In genomic region chrX:150688911-150689451, GRCh38 we compare ENCODE assay signal across 9 cellular contexts. TPM values are rescaled to one million over a fixed set of nuclear protein-coding genes. Genes with fewer than 3 reads are reported as not detected.
DNase-seq lines count a peak whose midpoint lies in the region; ATAC-seq, FAIRE-seq and TF ChIP-seq lines count a peak whose summit lies in the region.
"Had no signal": no experiment of that assay in that cellular context is flagged by ENCODE, and none has a peak within 500 bp of the region (broad histone marks: within the 10 kb centered on the region; RNA-seq: fewer than 3 reads in every experiment).

No MANE protein-coding gene starts in this region.

- H3K27ac Mint-ChIP-seq in stimulated activated memory B cell treated with anti-CD40 and anti-IgM and Interleukin-4, amounts not matched to agents 10 μg/mL and 1 μg/mL and 100 μg/mL, for 72 hours, result peak overlapping the region; percentile 32

- H3K36me3 Mint-ChIP-seq in stimulated activated memory B cell treated with anti-CD40 and anti-IgM and Interleukin-4, amounts not matched to agents 10 μg/mL and 1 μg/mL and 100 μg/mL, for 72 hours, result no peaks in the 10 kb centered on the region
- H3K36me3 Mint-ChIP-seq: naive B cell had no signal

- no peak for FAIRE-seq in kidney (lab: Jason Lieb, UNC)

- H3K36me3 ChIP-seq in kidney (ENCODE audit: control insufficient read depth in 1 of 2, insufficient read depth in 2 of 2, low read length in 2 of 2), result no peaks in the 10 kb centered on the region

- H3K4me3 ChIP-seq in kidney (ENCODE audit: low read length in 2 of 2), result no peak overlapping the region

- H3K9ac ChIP-seq in kidney (ENCODE audit: low read length in 2 of 2), result no peak overlapping the region

- no peaks in the 10 kb centered on the region for H3K27me3 Mint-ChIP-seq in stimulated activated memory B cell treated with anti-CD40 and anti-IgM and Interleukin-4, amounts not matched to agents 10 μg/mL and 1 μg/mL and 100 μg/mL, for 72 hours
- H3K27me3 Mint-ChIP-seq: naive B cell had no signal

- no peak overlapping the region for H3K27ac ChIP-seq in kidney (ENCODE audit: low read depth in 2 of 2, low read length in 2 of 2)

- H3K9me3 ChIP-seq in kidney (ENCODE audit: control insufficient read depth in 1 of 2, low read length in 2 of 2), result no peaks in the 10 kb centered on the region

- ATAC-seq in esophagus mucosa, result peak; percentile 21
- no peak for ATAC-seq in stimulated activated memory B cell treated with anti-CD40 and anti-IgM and Interleukin-4, amounts not matched to agents 10 μg/mL and 1 μg/mL and 100 μg/mL, for 72 hours
- ATAC-seq: activated T-cell treated with anti-CD3 and anti-CD28 coated beads, Interleukin-2, amount 50 U/mL, for 4 hours had no signal

- DNase-seq in H4 (ENCODE audit: low spot score), result peak; percentile 91
- DNase-seq in RPMI7951 (ENCODE audit: low read depth), result peak; percentile 88
- DNase-seq in effector CD8-positive, alpha-beta T cell (lab: John Stamatoyannopoulos, UW), result no peak
- DNase-seq in kidney, result no peak
- no peak for DNase-seq in NCI-H1436 (lab: John Stamatoyannopoulos, UW)
- DNase-seq: activated T-cell treated with anti-CD3 and anti-CD28 coated beads, Interleukin-2, amount 50 U/mL, for 4 hours; naive B cell had no signal

- no peaks in the 10 kb centered on the region for H3K9me3 Mint-ChIP-seq in stimulated activated memory B cell treated with anti-CD40 and anti-IgM and Interleukin-4, amounts not matched to agents 10 μg/mL and 1 μg/mL and 100 μg/mL, for 72 hours
- H3K9me3 Mint-ChIP-seq: activated T-cell treated with anti-CD3 and anti-CD28 coated beads, Interleukin-2, amount 50 U/mL, for 4 hours had no signal

- no peak for TF ChIP-seq CTCF in kidney (IDR thresholded peaks at IDR 0.05; ENCODE audit: borderline replicate concordance, extremely low read depth, insufficient read depth)

- H3K4me1 ChIP-seq in kidney (ENCODE audit: control insufficient read depth in 1 of 2, insufficient read depth in 1 of 2, low read depth in 1 of 2, low read length in 2 of 2), result peaks cover 0 to 2% of the 10 kb centered on the region in 2 donors

- intact Hi-C loops in kidney (cut with DNase I), result no loop called here

- peaks cover 16% of the 10 kb centered on the region for H3K4me1 Mint-ChIP-seq in stimulated activated memory B cell treated with anti-CD40 and anti-IgM and Interleukin-4, amounts not matched to agents 10 μg/mL and 1 μg/mL and 100 μg/mL, for 72 hours

- H3K4me3 Mint-ChIP-seq in stimulated activated memory B cell treated with anti-CD40 and anti-IgM and Interleukin-4, amounts not matched to agents 10 μg/mL and 1 μg/mL and 100 μg/mL, for 72 hours, result no peak overlapping the region
- H3K4me3 Mint-ChIP-seq: activated T-cell treated with anti-CD3 and anti-CD28 coated beads, Interleukin-2, amount 50 U/mL, for 4 hours had no signal

RNA-seq across cellular contexts. Expression of gene MTMR1, which starts 4.2 kb away (rescaled TPM):
- 11.3 and 13.8 TPM in 2 replicates for total RNA-seq in H4 (2014; rRNA removed; shearing (Covaris generic))
- 7.6 and 8.9 TPM in 2 replicates for total RNA-seq in RPMI7951 (2014; rRNA removed; shearing (Covaris generic))
- total RNA-seq in esophagus mucosa (26.6 TPM), kidney (24.5 TPM)
- 6.2 TPM for polyA plus RNA-seq in kidney (ENCODE audit: insufficient read depth, low read depth, low replicate concordance)

Comparison
In these comparisons a context has a peak if more than half of its experiments do, and no peak if none do; other contexts are left out.
1. DNase-seq: peak in H4 (single experiment) and RPMI7951 (single experiment); none in effector CD8-positive, alpha-beta T cell (single experiment), kidney (single experiment) and NCI-H1436 (single experiment).